ENCODE assay signal across 14 cellular contexts in genomic region chr14:67666733-67667132, GRCh38. TPM values are rescaled to one million over a fixed set of nuclear protein-coding genes. Genes with fewer than 3 reads are reported as not detected.
A peak's percentile ranks its signal among the peaks of the same experiment; 100 is the strongest.
DNase-seq lines count a peak whose midpoint lies in the region; ATAC-seq and TF ChIP-seq lines count a peak whose summit lies in the region.
"Had no signal": no experiment of that assay in that cellular context is flagged by ENCODE, and none has a peak within 500 bp of the region (broad histone marks: within the 10 kb centered on the region; RNA-seq: fewer than 3 reads in every experiment).

No MANE protein-coding gene starts in this region.

- intact Hi-C loops in activated CD4-positive, alpha-beta memory T cell treated with anti-CD3 and anti-CD28 coated beads for 36 hours (cut with micrococcal nuclease), result loop anchor here (1.0 to 5.0 kb wide), 5 partner anchors 24 to 82 kb away; partner anchors contain the start of genes ARG2 and RDH12
- intact Hi-C loops in PC-3 (cut with micrococcal nuclease), result loop anchor here (1.0 to 5.0 kb wide), 6 partner anchors 38 to 139 kb away; no protein-coding TSS in a partner anchor

- H3K36me3 ChIP-seq in PC-3 (ENCODE audit: low read depth, low read length), result no peaks in the 10 kb centered on the region
- H3K36me3 ChIP-seq: transverse colon had no signal

- POLR2A ChIA-PET in activated CD4-positive, alpha-beta memory T cell treated with anti-CD3 and anti-CD28 coated beads, Interleukin-2, amount 10 ng/mL, durations not matched to agents 7 days and 5 days (lab: Charles Lee), result interaction anchor here (1.0 to 1.7 kb wide), 2 partner anchors 44 to 46 kb away, joined by 3 read pairs; no protein-coding TSS in a partner anchor
- POLR2A ChIA-PET in activated CD4-positive, alpha-beta memory T cell treated with anti-CD3 and anti-CD28 coated beads for 36 hours (lab: Charles Lee), result no interaction called here
- POLR2A ChIA-PET in PC-3 (lab: Charles Lee; ENCODE audit: unreplicated experiment), result no interaction called here

- H3K36me3 Mint-ChIP-seq in activated CD4-positive, alpha-beta memory T cell treated with anti-CD3 and anti-CD28 coated beads, Interleukin-2, amount 10 ng/mL, durations not matched to agents 7 days and 5 days (ENCODE audit: low read depth), result peaks cover 15% of the 10 kb centered on the region
- no peaks in the 10 kb centered on the region for H3K36me3 Mint-ChIP-seq in activated CD4-positive, alpha-beta memory T cell treated with anti-CD3 and anti-CD28 coated beads for 36 hours
- H3K36me3 Mint-ChIP-seq in IgD-negative memory B cell (no peaks in the 10 kb centered on the region), progenitor cell of endocrine pancreas (ENCODE audit: insufficient read depth) (peaks cover 3% of the 10 kb centered on the region)
- H3K36me3 Mint-ChIP-seq in central memory CD8-positive, alpha-beta T cell (ENCODE audit: insufficient read depth), result peaks cover 8% of the 10 kb centered on the region

- CTCF ChIA-PET in activated CD4-positive, alpha-beta memory T cell treated with anti-CD3 and anti-CD28 coated beads, Interleukin-2, amount 10 ng/mL, durations not matched to agents 7 days and 5 days (lab: Charles Lee), result interaction anchor here (0.7 to 3.7 kb wide), 31 partner anchors 13 to 307 kb away, joined by 3 to 43 read pairs (median 4); partner anchors contain the start of genes ARG2, ATP6V1D, EIF2S1 and PIGH
- CTCF ChIA-PET in activated CD4-positive, alpha-beta memory T cell treated with anti-CD3 and anti-CD28 coated beads for 36 hours (lab: Charles Lee), result interaction anchor here (0.6 to 8.0 kb wide), 20 partner anchors 10 to 239 kb away, joined by 3 to 92 read pairs (median 6); partner anchors contain the start of genes ARG2, PIGH and RDH11
- CTCF ChIA-PET in PC-3 (lab: Charles Lee), result interaction anchor here (0.5 to 1.2 kb wide), 14 partner anchors 29 to 140 kb away, joined by 3 to 70 read pairs (median 4); partner anchors contain the start of genes ARG2, PIGH and RDH11

- H2AFZ ChIP-seq in PC-3 (ENCODE audit: low read length), result no peak overlapping the region

- no peak for TF ChIP-seq CTCF in progenitor cell of endocrine pancreas (IDR thresholded peaks at IDR 0.05; ENCODE audit: unreplicated experiment)
- no peak for TF ChIP-seq CTCF in PC-3 (conservative IDR thresholded peaks at IDR 0.05; ENCODE audit: low read depth, low read length)

- H3K4me1 ChIP-seq in PC-3 (ENCODE audit: insufficient read depth, low read length), result no peaks in the 10 kb centered on the region

- ATAC-seq in central memory CD8-positive, alpha-beta T cell (replicated peaks; ENCODE audit: extremely low read depth, poor library complexity, severe bottlenecking), result no peak
- ATAC-seq in PC-3 (no peak), HG02763 (IDR thresholded peaks at IDR 0.05; ENCODE audit: unreplicated experiment) (no peak)

- no peak for DNase-seq in activated CD4-positive, alpha-beta memory T cell treated with anti-CD3 and anti-CD28 coated beads, Interleukin-2, amount 10 ng/mL, durations not matched to agents 7 days and 5 days
- DNase-seq in activated CD4-positive, alpha-beta memory T cell treated with anti-CD3 and anti-CD28 coated beads for 36 hours, result no peak
- no peak for DNase-seq in central memory CD8-positive, alpha-beta T cell (ENCODE audit: low spot score in 2 of 2)
- DNase-seq in progenitor cell of endocrine pancreas (ENCODE audit: low spot score, unreplicated experiment) (no peak), PC-3 (no peak), occipital lobe (lab: John Stamatoyannopoulos, UW) (no peak)
- DNase-seq: NCI-H748 treated with DMSO at 0.1 percent for 48 hours; SIG-M5; stimulated activated CD4-positive, alpha-beta T cell treated with anti-CD3 and anti-CD28 coated beads, Interleukin-12 subunit alpha, Interleukin-12 subunit beta, amount 100 ng/mL, for 4 hours; transverse colon had no signal

- H3K27ac Mint-ChIP-seq in activated CD4-positive, alpha-beta memory T cell treated with anti-CD3 and anti-CD28 coated beads, Interleukin-2, amount 10 ng/mL, durations not matched to agents 7 days and 5 days, result peak overlapping the region; percentile 16
- H3K27ac Mint-ChIP-seq in activated CD4-positive, alpha-beta memory T cell treated with anti-CD3 and anti-CD28 coated beads for 36 hours, result no peak overlapping the region
- peak overlapping the region; percentile 12 to 88 (median 62) for H3K27ac Mint-ChIP-seq in IgD-negative memory B cell
- H3K27ac Mint-ChIP-seq in central memory CD8-positive, alpha-beta T cell (ENCODE audit: low read depth), result peak overlapping the region; percentile 20
- peak overlapping the region; percentile 37 for H3K27ac Mint-ChIP-seq in progenitor cell of endocrine pancreas

- H3K4me3 ChIP-seq in PC-3 (ENCODE audit: low read length), result no peak overlapping the region
- H3K4me3 ChIP-seq: transverse colon had no signal

- no peaks in the 10 kb centered on the region for H3K9me3 Mint-ChIP-seq in activated CD4-positive, alpha-beta memory T cell treated with anti-CD3 and anti-CD28 coated beads, Interleukin-2, amount 10 ng/mL, durations not matched to agents 7 days and 5 days
- no peaks in the 10 kb centered on the region for H3K9me3 Mint-ChIP-seq in activated CD4-positive, alpha-beta memory T cell treated with anti-CD3 and anti-CD28 coated beads for 36 hours
- H3K9me3 Mint-ChIP-seq in IgD-negative memory B cell, result no peaks in the 10 kb centered on the region
- no peaks in the 10 kb centered on the region for H3K9me3 Mint-ChIP-seq in central memory CD8-positive, alpha-beta T cell
- no peaks in the 10 kb centered on the region for H3K9me3 Mint-ChIP-seq in progenitor cell of endocrine pancreas (ENCODE audit: low read depth)

- H4K20me1 ChIP-seq in PC-3 (ENCODE audit: low read length), result peaks cover 18% of the 10 kb centered on the region; the same call in 1 of the 2 replicates

- no peak overlapping the region for H3K4me2 ChIP-seq in PC-3 (ENCODE audit: low read length)

- no peak overlapping the region for H3K4me3 Mint-ChIP-seq in activated CD4-positive, alpha-beta memory T cell treated with anti-CD3 and anti-CD28 coated beads, Interleukin-2, amount 10 ng/mL, durations not matched to agents 7 days and 5 days
- H3K4me3 Mint-ChIP-seq in activated CD4-positive, alpha-beta memory T cell treated with anti-CD3 and anti-CD28 coated beads for 36 hours, result no peak overlapping the region
- H3K4me3 Mint-ChIP-seq in IgD-negative memory B cell (peak overlapping the region in 3 of 4 donors; percentile 31 to 34 (median 34)), progenitor cell of endocrine pancreas (ENCODE audit: low read depth) (no peak overlapping the region)
- no peak overlapping the region for H3K4me3 Mint-ChIP-seq in central memory CD8-positive, alpha-beta T cell

- no peaks in the 10 kb centered on the region for H3K9me3 ChIP-seq in PC-3 (ENCODE audit: low read length)
- H3K9me3 ChIP-seq: transverse colon had no signal

- H3K27me3 ChIP-seq in PC-3 (ENCODE audit: low read length), result no peaks in the 10 kb centered on the region
- H3K27me3 ChIP-seq: transverse colon had no signal

- no peak overlapping the region for H3K27ac ChIP-seq in PC-3 (ENCODE audit: low read length)

- H3K27me3 Mint-ChIP-seq in activated CD4-positive, alpha-beta memory T cell treated with anti-CD3 and anti-CD28 coated beads, Interleukin-2, amount 10 ng/mL, durations not matched to agents 7 days and 5 days, result no peaks in the 10 kb centered on the region
- H3K27me3 Mint-ChIP-seq in activated CD4-positive, alpha-beta memory T cell treated with anti-CD3 and anti-CD28 coated beads for 36 hours, result no peaks in the 10 kb centered on the region
- H3K27me3 Mint-ChIP-seq in IgD-negative memory B cell, result no peaks in the 10 kb centered on the region
- H3K27me3 Mint-ChIP-seq in central memory CD8-positive, alpha-beta T cell, result no peaks in the 10 kb centered on the region
- H3K27me3 Mint-ChIP-seq in progenitor cell of endocrine pancreas, result no peaks in the 10 kb centered on the region

- H3K9me2 ChIP-seq in PC-3 (replicated peaks; ENCODE audit: low read length), result no peaks in the 10 kb centered on the region

- H3F3A ChIP-seq in PC-3 (ENCODE audit: low read length, unreplicated experiment), result no peaks in the 10 kb centered on the region

- H3K79me2 ChIP-seq in PC-3 (ENCODE audit: low read length), result peaks cover 94% of the 10 kb centered on the region

- BruUV-seq in PC-3 (replicated peaks; lab: Mats Ljungman, UMichigan), result no TSS peak

- no peak overlapping the region for H3K9ac ChIP-seq in PC-3 (ENCODE audit: low read length)

- H3K4me1 Mint-ChIP-seq in activated CD4-positive, alpha-beta memory T cell treated with anti-CD3 and anti-CD28 coated beads, Interleukin-2, amount 10 ng/mL, durations not matched to agents 7 days and 5 days, result peaks cover 36% of the 10 kb centered on the region
- H3K4me1 Mint-ChIP-seq in activated CD4-positive, alpha-beta memory T cell treated with anti-CD3 and anti-CD28 coated beads for 36 hours (ENCODE audit: low read depth), result peaks cover 55% of the 10 kb centered on the region
- peaks cover 27 to 50% (median 39%) of the 10 kb centered on the region in 3 donors for H3K4me1 Mint-ChIP-seq in IgD-negative memory B cell
- H3K4me1 Mint-ChIP-seq in central memory CD8-positive, alpha-beta T cell, result peaks cover 55% of the 10 kb centered on the region
- H3K4me1 Mint-ChIP-seq in progenitor cell of endocrine pancreas (ENCODE audit: low read depth), result peaks cover 2% of the 10 kb centered on the region

RNA-seq across cellular contexts. Expression of gene VTI1B, which starts 7.7 kb away (rescaled TPM):
- total RNA-seq in activated CD4-positive, alpha-beta memory T cell treated with anti-CD3 and anti-CD28 coated beads, Interleukin-2, amount 10 ng/mL, durations not matched to agents 7 days and 5 days, result 10 to 100 TPM; 73.3 to 77.3 TPM
- total RNA-seq in activated CD4-positive, alpha-beta memory T cell treated with anti-CD3 and anti-CD28 coated beads for 36 hours, result 10 to 100 TPM; 75.6 to 75.8 TPM
- polyA plus RNA-seq in IgD-negative memory B cell, result 84.8 TPM
- total RNA-seq in progenitor cell of endocrine pancreas (88.5 and 99.0 TPM in 2 replicates), PC-3 (2014; rRNA removed) (72.6 and 93.8 TPM in 2 replicates), occipital lobe (42.3 TPM)

RNA-seq across cellular contexts. Expression of gene RDH11, which starts 28.8 kb away (rescaled TPM):
- total RNA-seq in activated CD4-positive, alpha-beta memory T cell treated with anti-CD3 and anti-CD28 coated beads, Interleukin-2, amount 10 ng/mL, durations not matched to agents 7 days and 5 days, result 10 to 100 TPM; 56.6 to 60.4 TPM
- 10 to 100 TPM; 70.9 to 76.7 TPM for total RNA-seq in activated CD4-positive, alpha-beta memory T cell treated with anti-CD3 and anti-CD28 coated beads for 36 hours
- 58.5 TPM for polyA plus RNA-seq in IgD-negative memory B cell
- total RNA-seq in progenitor cell of endocrine pancreas (99.9 and 103 TPM in 2 replicates), PC-3 (2014; rRNA removed) (103 and 125 TPM in 2 replicates), occipital lobe (128 TPM)

RNA-seq across cellular contexts. Expression of gene RDH12, which starts 35.0 kb away (rescaled TPM):
- not detected for total RNA-seq in activated CD4-positive, alpha-beta memory T cell treated with anti-CD3 and anti-CD28 coated beads, Interleukin-2, amount 10 ng/mL, durations not matched to agents 7 days and 5 days
- total RNA-seq in activated CD4-positive, alpha-beta memory T cell treated with anti-CD3 and anti-CD28 coated beads for 36 hours, result not detected
- polyA plus RNA-seq in IgD-negative memory B cell, result 0.11 TPM
- total RNA-seq in progenitor cell of endocrine pancreas (1.7 and 2.4 TPM in 2 replicates), PC-3 (2014; rRNA removed) (not detected in 2 replicates), occipital lobe (0.31 TPM)
- total RNA-seq: LHCN-M2, lung microvascular endothelial cell had no signal

RNA-seq across cellular contexts. Expression of gene ARG2, which starts 47.0 kb away (rescaled TPM):
- 1 to 10 TPM; 6.8 to 7.7 TPM for total RNA-seq in activated CD4-positive, alpha-beta memory T cell treated with anti-CD3 and anti-CD28 coated beads, Interleukin-2, amount 10 ng/mL, durations not matched to agents 7 days and 5 days
- total RNA-seq in activated CD4-positive, alpha-beta memory T cell treated with anti-CD3 and anti-CD28 coated beads for 36 hours, result 1 to 10 TPM; 6.8 to 7.6 TPM
- 1.8 TPM for polyA plus RNA-seq in IgD-negative memory B cell
- total RNA-seq in progenitor cell of endocrine pancreas (25.1 and 30.1 TPM in 2 replicates), PC-3 (2014; rRNA removed) (1.1 and 1.7 TPM in 2 replicates), occipital lobe (49.0 TPM)

Comparison
In these comparisons a context has a peak if more than half of its experiments do, and no peak if none do; other contexts are left out.
1. H3K4me3 Mint-ChIP-seq: peak in IgD-negative memory B cell (3 of 4); none in activated CD4-positive, alpha-beta memory T cell treated with anti-CD3 and anti-CD28 coated beads, Interleukin-2, amount 10 ng/mL, durations not matched to agents 7 days and 5 days (single experiment), activated CD4-positive, alpha-beta memory T cell treated with anti-CD3 and anti-CD28 coated beads for 36 hours (single experiment), central memory CD8-positive, alpha-beta T cell (single experiment) and progenitor cell of endocrine pancreas (single experiment).